8 cellular contexts compared by ENCODE assay signal in the genomic region with DNA sequence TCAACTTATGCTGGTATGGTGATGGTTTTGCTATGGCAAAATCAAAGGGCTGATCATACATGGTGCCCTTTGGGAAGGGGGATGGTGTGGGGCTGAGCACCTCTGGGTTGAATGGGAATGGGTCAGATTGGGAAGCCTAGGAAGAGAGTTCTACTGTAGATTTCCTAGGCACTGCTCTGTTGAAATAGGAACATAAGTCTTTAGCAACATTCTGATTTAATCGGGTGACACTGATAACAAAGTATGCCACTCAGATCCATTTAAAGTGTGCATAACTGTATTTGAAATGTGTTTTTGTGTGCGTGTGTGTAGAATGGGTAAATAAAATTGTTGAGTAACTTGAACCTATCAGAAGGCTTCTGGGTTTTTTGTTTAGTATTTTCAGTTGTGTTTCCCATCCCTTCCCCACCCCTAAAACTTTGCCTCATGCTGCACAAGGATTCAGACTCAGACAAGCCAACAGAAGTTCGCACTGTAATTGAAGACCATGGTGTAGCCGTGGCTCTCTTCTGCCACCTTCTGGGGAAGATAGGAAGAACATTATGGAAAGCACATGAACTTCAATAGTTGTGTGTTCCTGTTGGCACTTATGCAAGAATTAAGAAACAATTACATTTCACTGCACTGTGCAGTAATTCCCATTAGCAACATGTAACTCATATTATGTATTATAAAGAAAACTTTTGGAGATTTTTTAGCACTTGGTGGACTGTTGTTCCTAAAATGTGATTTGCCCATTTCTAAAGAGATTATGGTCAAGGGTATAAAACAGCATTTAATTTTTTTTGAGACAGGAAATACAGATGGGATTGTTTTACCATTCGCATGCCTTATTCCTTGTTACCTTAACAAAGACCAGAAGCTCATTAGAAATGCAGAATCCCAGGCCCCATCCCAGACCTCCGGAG. TPM values are rescaled to one million over a fixed set of nuclear protein-coding genes. Genes with fewer than 3 reads are reported as not detected.
A peak's percentile ranks its signal among the peaks of the same experiment; 100 is the strongest.
DNase-seq lines count a peak whose midpoint lies in the region; ATAC-seq and TF ChIP-seq lines count a peak whose summit lies in the region.

No MANE protein-coding gene starts in this region.

- no peak overlapping the region for H3K4me3 ChIP-seq in Jurkat, Clone E6-1 (ENCODE audit: low read length)
- no peak overlapping the region for H3K4me3 ChIP-seq in testis

- intact Hi-C loops in natural killer cell (cut with micrococcal nuclease), result loop anchor here (1.0 kb wide), 1 partner anchor 27 kb away; no protein-coding TSS in a partner anchor
- intact Hi-C loops in testis (cut with DNase I; ENCODE audit: low total_unique reads), result no loop called here

- no peaks in the 10 kb centered on the region for H3K9me3 Mint-ChIP-seq in natural killer cell

- no peaks in the 10 kb centered on the region for H3K36me3 ChIP-seq in testis (ENCODE audit: low read depth, missing control alignments)

- WGBS in testis, 2 donors, result 50 to 62% methylated on average over 6 of the region's 6 CpGs

- peaks cover 8 to 11% of the 10 kb centered on the region in 2 donors for H3K27me3 Mint-ChIP-seq in natural killer cell (ENCODE audit: low read depth in 2 of 2)

- no peak overlapping the region for H3K27ac ChIP-seq in testis

- H3K36me3 Mint-ChIP-seq in natural killer cell, result no peaks in the 10 kb centered on the region

- TF ChIP-seq CTCF in natural killer cell (IDR thresholded peaks at IDR 0.05), result peak; percentile 89
- TF ChIP-seq CTCF in testis (IDR thresholded peaks at IDR 0.05), result peak; percentile 67 to 80 (median 76)

- H3K4me1 ChIP-seq in testis, result no peaks in the 10 kb centered on the region

- DNase-seq in NCI-H1436 (lab: John Stamatoyannopoulos, UW), result peak; percentile 82
- DNase-seq in NCI-H1436 treated with DMSO at 0.1 percent for 48 hours (lab: John Stamatoyannopoulos, UW), result no peak
- peak; percentile 75 for DNase-seq in Jurkat, Clone E6-1 (ENCODE audit: low read depth, low spot score)
- peak; percentile 95 for DNase-seq in OCI-M1 (lab: John Stamatoyannopoulos, UW)
- DNase-seq in activated T-cell treated with anti-CD3 and anti-CD28 coated beads for 4 hours, result peak; percentile 58
- peak; percentile 81 to 90 for DNase-seq in erythroblast (lab: John Stamatoyannopoulos, UW)
- no peak for DNase-seq in natural killer cell
- peak; percentile 75 for DNase-seq in testis

- TF ChIP-seq POLR2A in erythroblast (IDR thresholded peaks at IDR 0.05; ENCODE audit: low read length), result no peak
- TF ChIP-seq POLR2A in testis (IDR thresholded peaks at IDR 0.05), result no peak

- no peaks in the 10 kb centered on the region for H3K4me1 Mint-ChIP-seq in natural killer cell

- H3K4me3 Mint-ChIP-seq in natural killer cell, result no peak overlapping the region

- no peak overlapping the region for H3K27ac Mint-ChIP-seq in natural killer cell

- no peaks in the 10 kb centered on the region for H3K9me3 ChIP-seq in testis

- no peaks in the 10 kb centered on the region for H3K27me3 ChIP-seq in testis

- peak; percentile 92 to 100 (median 98) for ATAC-seq in natural killer cell

RNA-seq across cellular contexts. Expression of a gene that starts 10.9 kb away (rescaled TPM):
- not detected for polyA plus RNA-seq in Jurkat, Clone E6-1 (2012; ENCODE audit: insufficient read depth, insufficient read length)
- total RNA-seq in natural killer cell (not detected), testis (under 1 TPM; 0.63 to 0.87 TPM)
- polyA plus RNA-seq in testis (ENCODE audit: insufficient read depth, low read depth, low replicate concordance), result 1.6 TPM

RNA-seq across cellular contexts. Expression of a gene that starts 24.6 kb away (rescaled TPM):
- polyA plus RNA-seq in Jurkat, Clone E6-1 (2012; ENCODE audit: insufficient read depth, insufficient read length), result 6.1 TPM
- 1 to 10 TPM; 5.3 to 8.5 (median 7.4) TPM for total RNA-seq in natural killer cell
- total RNA-seq in testis, result 10 to 100 TPM; 13.9 to 17.6 TPM
- 12.9 TPM for polyA plus RNA-seq in testis (ENCODE audit: insufficient read depth, low read depth, low replicate concordance)

RNA-seq across cellular contexts. Expression of a gene that starts 26.3 kb away (rescaled TPM):
- not detected for polyA plus RNA-seq in Jurkat, Clone E6-1 (2012; ENCODE audit: insufficient read depth, insufficient read length)
- total RNA-seq in natural killer cell, result not detected
- under 1 TPM; 0.24 to 0.43 TPM for total RNA-seq in testis
- polyA plus RNA-seq in testis (ENCODE audit: insufficient read depth, low read depth, low replicate concordance), result 1.0 TPM

RNA-seq across cellular contexts. Expression of a gene that starts 26.7 kb away (rescaled TPM):
- 6.8 TPM for polyA plus RNA-seq in Jurkat, Clone E6-1 (2012; ENCODE audit: insufficient read depth, insufficient read length)
- total RNA-seq in natural killer cell (10 to 100 TPM; 20.6 to 22.8 (median 21.2) TPM), testis (10 to 100 TPM; 10.9 to 12.3 TPM)
- polyA plus RNA-seq in testis (ENCODE audit: insufficient read depth, low read depth, low replicate concordance), result 8.7 TPM

RNA-seq across cellular contexts. Expression of a gene that starts 45.2 kb away (rescaled TPM):
- polyA plus RNA-seq in Jurkat, Clone E6-1 (2012; ENCODE audit: insufficient read depth, insufficient read length), result not detected
- total RNA-seq in natural killer cell, result under 1 TPM; 0.21 to 0.39 (median 0.30) TPM
- under 1 TPM; 0.31 to 0.71 TPM for total RNA-seq in testis
- 0.88 TPM for polyA plus RNA-seq in testis (ENCODE audit: insufficient read depth, low read depth, low replicate concordance)

Comparison
In these comparisons a context has a peak if more than half of its experiments do, and no peak if none do; other contexts are left out.
1. DNase-seq: peak in NCI-H1436 (single experiment), Jurkat, Clone E6-1 (single experiment), OCI-M1 (single experiment), activated T-cell treated with anti-CD3 and anti-CD28 coated beads for 4 hours (single experiment), erythroblast (2 of 2) and testis (single experiment); none in NCI-H1436 treated with DMSO at 0.1 percent for 48 hours (single experiment) and natural killer cell (single experiment).